16 cellular contexts compared by ENCODE assay signal in genomic region chr12:650983-651382, GRCh38. TPM values are rescaled to one million over a fixed set of nuclear protein-coding genes. Genes with fewer than 3 reads are reported as not detected.
DNase-seq lines count a peak whose midpoint lies in the region; ATAC-seq and TF ChIP-seq lines count a peak whose summit lies in the region.
"Had no signal": no experiment of that assay in that cellular context is flagged by ENCODE, and none has a peak within 500 bp of the region (broad histone marks: within the 10 kb centered on the region; RNA-seq: fewer than 3 reads in every experiment).

No MANE protein-coding gene starts in this region.

- H3K27ac ChIP-seq in cardiac muscle cell: no peak overlapping the region
- H3K27ac ChIP-seq in right atrium auricular region: no peak overlapping the region
- peak overlapping the region; percentile 12 for H3K27ac ChIP-seq in subcutaneous abdominal adipose tissue (ENCODE audit: low read depth, low read length)
- H3K27ac ChIP-seq: thyroid gland had no signal

- H3K36me3 ChIP-seq in cardiac muscle cell (no peaks in the 10 kb centered on the region), right atrium auricular region (no peaks in the 10 kb centered on the region), subcutaneous abdominal adipose tissue (ENCODE audit: control insufficient read depth in 5 of 5, insufficient read depth in 5 of 5, low read length in 5 of 5) (no peaks in the 10 kb centered on the region)
- H3K36me3 ChIP-seq: thyroid gland had no signal

- intact Hi-C loops in posterior cingulate gyrus (cut with DNase I): no loop called here

- H3K27me3 ChIP-seq in cardiac muscle cell: no peaks in the 10 kb centered on the region
- H3K27me3 ChIP-seq in right atrium auricular region: no peaks in the 10 kb centered on the region
- H3K27me3 ChIP-seq in subcutaneous abdominal adipose tissue (ENCODE audit: control insufficient read depth in 5 of 5, insufficient read depth in 4 of 5, low read length in 5 of 5): no peaks in the 10 kb centered on the region
- H3K27me3 ChIP-seq: left lung, thyroid gland had no signal

- H3K9ac ChIP-seq in subcutaneous abdominal adipose tissue (ENCODE audit: low read length in 5 of 5): no peak overlapping the region

- ATAC-seq in GM19328 (IDR thresholded peaks at IDR 0.05; ENCODE audit: unreplicated experiment): no peak
- ATAC-seq: esophagus mucosa, left lung had no signal

- H3K9me3 ChIP-seq in cardiac muscle cell (ENCODE audit: low read depth) (no peaks in the 10 kb centered on the region), right atrium auricular region (no peaks in the 10 kb centered on the region), subcutaneous abdominal adipose tissue (ENCODE audit: control insufficient read depth in 5 of 5, low read length in 5 of 5) (no peaks in the 10 kb centered on the region)
- H3K9me3 ChIP-seq: left lung, thyroid gland had no signal

- peak; percentile 18 for TF ChIP-seq CTCF in cardiac muscle cell (IDR thresholded peaks at IDR 0.05; ENCODE audit: low read depth, low read length)
- peak in 1 of 2 donors; percentile 35 for TF ChIP-seq CTCF in right atrium auricular region (IDR thresholded peaks at IDR 0.05)
- TF ChIP-seq CTCF in fibroblast of pulmonary artery (IDR thresholded peaks at IDR 0.05; ENCODE audit: low read length, missing control alignments): peak; percentile 1

- H3K4me3 ChIP-seq in cardiac muscle cell (no peak overlapping the region), right atrium auricular region (no peak overlapping the region), fibroblast of pulmonary artery (replicated peaks; ENCODE audit: low read depth, low read length) (no peak overlapping the region), subcutaneous abdominal adipose tissue (ENCODE audit: low read depth in 1 of 5, low read length in 5 of 5) (no peak overlapping the region)
- H3K4me3 ChIP-seq: left lung, thyroid gland had no signal

- H3K4me1 ChIP-seq in cardiac muscle cell (ENCODE audit: low read depth) (peaks cover 5% of the 10 kb centered on the region), right atrium auricular region (peaks cover 0 to 24% of the 10 kb centered on the region in 2 donors), subcutaneous abdominal adipose tissue (ENCODE audit: control insufficient read depth in 5 of 5, insufficient read depth in 5 of 5, low read length in 5 of 5) (peaks cover 10 to 23% (median 16%) of the 10 kb centered on the region in 5 donors)

- DNase-seq in cardiac muscle cell (ENCODE audit: low read depth in 1 of 2, low spot score in 1 of 2) (peak in 1 of 2 donors; percentile 38), right atrium auricular region (ENCODE audit: low spot score) (no peak), MV-4-11 (lab: John Stamatoyannopoulos, UW) (peak; percentile 41), fibroblast of pulmonary artery (ENCODE audit: low read depth) (no peak), posterior cingulate gyrus (no peak), DMS53 treated with DMSO at 0.1 percent for 48 hours (lab: John Stamatoyannopoulos, UW; ENCODE audit: unreplicated experiment) (no peak)
- DNase-seq: activated CD4-positive, alpha-beta T cell treated with anti-CD3 and anti-CD28 coated beads for 48 hours; activated T-cell treated with anti-CD3 and anti-CD28 coated beads, Interleukin-2, amount 50 U/mL, for 1 hour; left lung; naive B cell; NCI-H774; stimulated activated CD8-positive, alpha-beta memory T cell treated with anti-CD3 and anti-CD28 coated beads, Interleukin-4, amount 100 ng/mL, for 48 hours; thyroid gland had no signal

RNA-seq across cellular contexts. Expression of gene NINJ2, which starts 12.3 kb away (rescaled TPM):
- 1.4 TPM in 1 of 2 replicates, not detected in the other for total RNA-seq in cardiac muscle cell
- 2.3 and 3.5 TPM in 2 replicates for polyA plus RNA-seq in cardiac muscle cell
- total RNA-seq in right atrium auricular region: 1 to 10 TPM; 5.4 to 8.8 TPM
